ENCODE assay signal across 20 cellular contexts in the genomic region with DNA sequence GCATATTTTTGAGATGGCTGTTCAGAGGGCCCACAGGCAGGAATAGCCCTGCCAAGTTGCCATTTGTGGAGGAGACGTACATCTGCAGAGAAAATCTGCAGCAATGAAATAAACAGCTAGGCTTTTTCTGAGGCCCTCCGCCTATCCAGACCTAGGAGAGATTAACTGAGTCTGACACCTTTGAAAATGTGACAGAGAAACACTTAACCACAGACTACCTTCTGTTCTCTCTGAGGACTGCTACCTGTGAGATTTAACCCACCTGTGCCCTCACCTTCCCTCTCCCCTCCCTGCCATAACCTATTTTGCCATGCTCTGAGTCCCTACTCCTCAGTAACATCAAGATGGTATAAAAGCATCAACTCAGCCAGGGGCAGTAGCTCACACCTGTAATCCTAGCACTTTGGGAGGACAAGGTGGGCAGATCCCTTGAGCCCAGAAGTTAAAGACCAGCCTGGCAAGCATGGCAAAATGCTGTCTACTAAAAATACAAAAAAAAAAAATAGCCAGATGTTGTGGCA.
A peak's percentile ranks its signal among the peaks of the same experiment; 100 is the strongest.
DNase-seq lines count a peak whose midpoint lies in the region; ATAC-seq, FAIRE-seq and TF ChIP-seq lines count a peak whose summit lies in the region.
"Had no signal": no experiment of that assay in that cellular context is flagged by ENCODE, and none has a peak within 500 bp of the region (broad histone marks: within the 10 kb centered on the region; RNA-seq: fewer than 3 reads in every experiment).

No MANE protein-coding gene starts in this region.

- H3K9ac ChIP-seq in H9 (ENCODE audit: extremely low read depth, insufficient read length, low read length): no peak overlapping the region
- H3K9ac ChIP-seq in mesenchymal stem cell (ENCODE audit: low read length): no peak overlapping the region
- H3K9ac ChIP-seq: KMS-11 had no signal

- H3K4me3 Mint-ChIP-seq in H9: no peak overlapping the region
- no peak overlapping the region for H3K4me3 Mint-ChIP-seq in WTC11

- H3K36me3 ChIP-seq in mesenchymal stem cell (ENCODE audit: control insufficient read depth in 1 of 2, insufficient read depth in 2 of 2, low read depth in 1 of 2, low read length in 2 of 2): no peaks in the 10 kb centered on the region
- H3K36me3 ChIP-seq: HAP-1 had no signal

- DNase-seq in A549 (ENCODE audit: low read depth in 1 of 2, low spot score in 1 of 2) (no peak), H9 (no peak), WTC11 (ENCODE audit: low spot score) (no peak), mesenchymal stem cell (no peak), MV-4-11 (lab: John Stamatoyannopoulos, UW) (no peak), ACHN (no peak), GM19238 (ENCODE audit: insufficient read length, low spot score) (no peak)
- DNase-seq: AML-193, DMS79 treated with DMSO at 0.1 percent for 48 hours, NCI-H1092 treated with DMSO at 0.1 percent for 48 hours, NCI-H187, NCI-H774, SIG-M5 had no signal

- H3K27ac Mint-ChIP-seq in H9 (peak overlapping the region; percentile 21 to 94 (median 74); a peak in 5 of 7 replicates), WTC11 (peak overlapping the region; percentile 95)

- H2BK5ac ChIP-seq in H9 (ENCODE audit: insufficient read length, low read length) (no peak overlapping the region), mesenchymal stem cell (ENCODE audit: low read depth, low read length, poor library complexity, severe bottlenecking) (peak overlapping the region; percentile 66)

- no peaks in the 10 kb centered on the region for H3K9me3 Mint-ChIP-seq in H9
- H3K9me3 Mint-ChIP-seq in WTC11: no peaks in the 10 kb centered on the region; the same call in 1 of the 2 replicates

- ATAC-seq in A549: no peak
- ATAC-seq in WTC11: no peak
- ATAC-seq in HG03378 (IDR thresholded peaks at IDR 0.05; ENCODE audit: unreplicated experiment): no peak

- H3K23me2 ChIP-seq in H9 (ENCODE audit: insufficient read length, low read depth, low read length, poor library complexity, severe bottlenecking): no peaks in the 10 kb centered on the region

- H3K4me3 ChIP-seq in A549: no peak overlapping the region
- H3K4me3 ChIP-seq in mesenchymal stem cell (ENCODE audit: insufficient read depth in 1 of 2, low read depth in 1 of 2, low read length in 2 of 2): no peak overlapping the region
- H3K4me3 ChIP-seq: HAP-1 had no signal

- CTCF ChIA-PET in A549 (lab: Yijun Ruan, JAX): interaction anchor here (0.8 kb wide), 1 partner anchor 55 kb away, joined by 4 read pairs; no protein-coding TSS in a partner anchor
- CTCF ChIA-PET in WTC11 (lab: Charles Lee): interaction anchor here (0.9 to 3.3 kb wide), 4 partner anchors 14 to 54 kb away, joined by 3 to 15 read pairs (median 3); no protein-coding TSS in a partner anchor

- H2BK20ac ChIP-seq in H9 (ENCODE audit: low read depth, low read length, poor library complexity, severe bottlenecking): no peak overlapping the region

- no peaks in the 10 kb centered on the region for H3K79me1 ChIP-seq in H9 (ENCODE audit: insufficient read depth, low read depth, low read length, poor library complexity, severe bottlenecking)
- H3K79me1 ChIP-seq in mesenchymal stem cell (replicated peaks; ENCODE audit: low read length, poor library complexity, severe bottlenecking): peaks cover 14% of the 10 kb centered on the region

- H3K4me1 ChIP-seq in A549 (peaks cover 40% of the 10 kb centered on the region), H9 (ENCODE audit: insufficient read depth, low read length) (peaks cover 4% of the 10 kb centered on the region; the same call in 1 of the 2 replicates), mesenchymal stem cell (ENCODE audit: control insufficient read depth, insufficient read depth, low read depth, low read length) (peaks cover 6% of the 10 kb centered on the region)

- no peak overlapping the region for H2BK120ac ChIP-seq in H9 (ENCODE audit: low read depth, low read length, poor library complexity, severe bottlenecking)
- no peak overlapping the region for H2BK120ac ChIP-seq in mesenchymal stem cell (ENCODE audit: low read depth, low read length)

- in situ Hi-C loops in ACHN (cut with HindIII; ENCODE audit: low pct_ligation_motif_present, low pct_unique_long_range_greater_than_20kb, low sequenced_read_pairs): no loop called here

- no peak overlapping the region for H3K56ac ChIP-seq in H9 (ENCODE audit: insufficient read length, low read depth, low read length)

- H4K91ac ChIP-seq in H9 (ENCODE audit: insufficient read length, low read depth, low read length) (no peak overlapping the region), mesenchymal stem cell (ENCODE audit: low read length) (no peak overlapping the region)

- TF ChIP-seq CTCF in A549 (IDR thresholded peaks at IDR 0.05) (no peak), H9 (conservative IDR thresholded peaks at IDR 0.05) (no peak), WTC11 (IDR thresholded peaks at IDR 0.05) (no peak)

- H3K27me3 Mint-ChIP-seq in H9 (ENCODE audit: low read depth): no peaks in the 10 kb centered on the region
- H3K27me3 Mint-ChIP-seq in WTC11 (ENCODE audit: low read depth): no peaks in the 10 kb centered on the region

- TF ChIP-seq RAD21 in A549 (conservative IDR thresholded peaks at IDR 0.05 in 1 of 2, IDR thresholded peaks at IDR 0.05 in 1 of 2): no peak

- H3K27me3 ChIP-seq in H9 (ENCODE audit: insufficient read depth, low read length) (no peaks in the 10 kb centered on the region), mesenchymal stem cell (ENCODE audit: control insufficient read depth in 1 of 2, insufficient read depth in 1 of 2, low read length in 2 of 2) (no peaks in the 10 kb centered on the region)

- TF ChIP-seq POLR2A in A549 (IDR thresholded peaks at IDR 0.05; ENCODE audit: low read length): no peak

- no peak overlapping the region for H4K5ac ChIP-seq in H9 (ENCODE audit: insufficient read length, low read depth, low read length)

- H3K36me3 Mint-ChIP-seq in H9 (ENCODE audit: insufficient read depth in 1 of 3, low read depth in 3 of 3) (peaks cover 22 to 35% (median 23%) of the 10 kb centered on the region in 3 experiments), WTC11 (peaks cover 26% of the 10 kb centered on the region)

- no peak overlapping the region for H2AK5ac ChIP-seq in H9 (ENCODE audit: insufficient read length, low read length)
- peak overlapping the region; percentile 83 for H2AK5ac ChIP-seq in mesenchymal stem cell (ENCODE audit: low read length, severe bottlenecking)

- H3K14ac ChIP-seq in H9 (ENCODE audit: insufficient read depth, low read length) (no peak overlapping the region), mesenchymal stem cell (ENCODE audit: low read length in 2 of 2) (no peak overlapping the region)

- no peak overlapping the region for H2AFZ ChIP-seq in H9 (ENCODE audit: low read length)
- H2AFZ ChIP-seq in mesenchymal stem cell (ENCODE audit: low read depth, low read length): no peak overlapping the region

- H4K20me1 ChIP-seq in H9 (ENCODE audit: control insufficient read depth, insufficient read depth, insufficient read length): no peaks in the 10 kb centered on the region

- H3K4ac ChIP-seq in H9 (ENCODE audit: low read depth, low read length) (no peak overlapping the region), mesenchymal stem cell (ENCODE audit: low read depth in 1 of 2, low read length in 2 of 2) (peak overlapping the region in 1 of 2 experiments; percentile 51)

- no peak overlapping the region for H3K23ac ChIP-seq in H9 (ENCODE audit: insufficient read length, low read depth, low read length)
- H3K23ac ChIP-seq in mesenchymal stem cell (ENCODE audit: low read length in 2 of 2): peak overlapping the region in 1 of 2 experiments; percentile 80

- 97% methylated on average over 2 of the region's 2 CpGs for WGBS in A549 (ENCODE audit: missing lambda C conversion rate)
- WGBS in H9 (ENCODE audit: extremely low coverage, insufficient read length, low lambda C conversion rate): no CpG with 5 or more reads among the region's 2 CpGs
- WGBS in mesenchymal stem cell: 99% methylated on average over 2 of the region's 2 CpGs

- no peak overlapping the region for H3K18ac ChIP-seq in H9 (ENCODE audit: insufficient read length, low read depth, low read length)
- peak overlapping the region; percentile 61 to 62 for H3K18ac ChIP-seq in mesenchymal stem cell (ENCODE audit: low read depth in 1 of 2, low read length in 2 of 2)

- no peak overlapping the region for H4K8ac ChIP-seq in H9 (replicated peaks; ENCODE audit: insufficient read length, low read depth, low read length)
- H4K8ac ChIP-seq in mesenchymal stem cell (ENCODE audit: low read length): no peak overlapping the region

- no peak overlapping the region for H3T11ph ChIP-seq in H9 (ENCODE audit: low read length)

- H3K4me1 Mint-ChIP-seq in H9 (peaks cover 23 to 28% of the 10 kb centered on the region in 2 experiments), WTC11 (peaks cover 53% of the 10 kb centered on the region)

- H3K9me3 ChIP-seq in A549: no peaks in the 10 kb centered on the region
- H3K9me3 ChIP-seq in H9 (ENCODE audit: control insufficient read depth, low read depth, low read length): no peaks in the 10 kb centered on the region
- no peaks in the 10 kb centered on the region for H3K9me3 ChIP-seq in mesenchymal stem cell (ENCODE audit: control insufficient read depth, low read length)
- H3K9me3 ChIP-seq: HAP-1 had no signal

- H2BK12ac ChIP-seq in H9 (ENCODE audit: insufficient read length, low read depth, low read length): no peak overlapping the region
- peak overlapping the region in 1 of 2 experiments; percentile 75 for H2BK12ac ChIP-seq in mesenchymal stem cell (ENCODE audit: low read length in 2 of 2)

- H3K27ac ChIP-seq in A549 (peak overlapping the region; percentile 99 to 100), H9 (ENCODE audit: insufficient read length, low read depth, low read length) (no peak overlapping the region), mesenchymal stem cell (ENCODE audit: low read length, poor library complexity, severe bottlenecking) (no peak overlapping the region)
- H3K27ac ChIP-seq: KMS-11 had no signal

- FAIRE-seq in A549 (lab: Jason Lieb, UNC): no peak
- FAIRE-seq: A204.1, D721Med, G401.6, GM12891 had no signal

- no peak overlapping the region for H3K4me2 ChIP-seq in A549
- H3K4me2 ChIP-seq in H9 (ENCODE audit: insufficient read depth, insufficient read length, low read length): no peak overlapping the region
- H3K4me2 ChIP-seq in mesenchymal stem cell (ENCODE audit: low read length, poor library complexity, severe bottlenecking): no peak overlapping the region
- H3K4me2 ChIP-seq: KMS-11 had no signal

- H3K79me2 ChIP-seq in H9 (ENCODE audit: insufficient read depth, low read length): no peaks in the 10 kb centered on the region; the same call in 1 of the 2 replicates

- POLR2A ChIA-PET in A549 (lab: Yijun Ruan, JAX): no interaction called here
- POLR2A ChIA-PET in WTC11 (lab: Charles Lee): interaction anchor here (1.0 kb wide), 1 partner anchor 52 kb away, joined by 4 read pairs; no protein-coding TSS in a partner anchor

- H2BK15ac ChIP-seq in H9 (ENCODE audit: low read depth, low read length): no peak overlapping the region
- no peak overlapping the region for H2BK15ac ChIP-seq in mesenchymal stem cell (ENCODE audit: low read depth, poor library complexity, severe bottlenecking)

- no peak for TF ChIP-seq EP300 in A549 (IDR thresholded peaks at IDR 0.05)

TF ChIP-seq in A549, 52 proteins besides CTCF, POLR2A, EP300 and RAD21 (continues in another document):
- no peak for TF ChIP-seq ESRRA (IDR thresholded peaks at IDR 0.05; ENCODE audit: borderline replicate concordance, low read length)

Comparison
In these comparisons a context has a peak if more than half of its experiments do, and no peak if none do; other contexts are left out.
1. H3K27ac ChIP-seq: peak in A549 (2 of 2); none in H9 (single experiment) and mesenchymal stem cell (single experiment).